Comparison of ENCODE assay signal across 8 cellular contexts in the genomic region with DNA sequence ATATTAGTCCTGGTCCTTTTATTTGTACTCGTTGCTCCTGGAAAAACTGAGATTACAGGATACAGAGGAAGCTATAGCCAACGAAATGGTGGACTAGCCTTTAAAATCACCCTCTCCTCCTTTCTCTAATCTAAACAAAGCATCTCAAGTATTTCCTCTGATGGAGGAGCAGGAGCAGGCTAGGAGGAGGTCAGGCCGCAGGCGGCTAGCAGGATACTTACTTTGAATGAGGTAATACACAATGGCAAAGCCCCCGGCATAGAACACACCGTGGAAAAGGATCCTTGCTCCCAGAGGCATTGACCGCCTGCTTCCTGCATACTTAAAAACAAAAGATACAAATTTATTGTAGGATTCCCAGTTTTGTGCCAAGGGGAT.
DNase-seq lines count a peak whose midpoint lies in the region; ATAC-seq and TF ChIP-seq lines count a peak whose summit lies in the region.

No MANE protein-coding gene starts in this region.

- H3K27me3 ChIP-seq in CD4-positive, alpha-beta T cell (ENCODE audit: control insufficient read depth, insufficient read depth, low read length) = no peaks in the 10 kb centered on the region

- peak overlapping the region; percentile 96 for H3K27ac ChIP-seq in CD4-positive, alpha-beta T cell (ENCODE audit: low read depth, low read length)

- peaks cover 38% of the 10 kb centered on the region for H3K36me3 Mint-ChIP-seq in CD4-positive, alpha-beta T cell (ENCODE audit: low read depth)
- peaks cover 60% of the 10 kb centered on the region for H3K36me3 Mint-ChIP-seq in nephron (ENCODE audit: low read depth)

- peak overlapping the region; percentile 87 for H3K27ac Mint-ChIP-seq in CD4-positive, alpha-beta T cell
- peak overlapping the region; percentile 91 to 98 (median 98) for H3K27ac Mint-ChIP-seq in nephron

- intact Hi-C loops in CD4-positive, alpha-beta T cell (cut with DNase I, micrococcal nuclease) = loop anchor here (2.0 to 5.0 kb wide), 2 partner anchors 17 to 35 kb away; no protein-coding TSS in a partner anchor

- ATAC-seq in CD4-positive, alpha-beta T cell (ENCODE audit: poor library complexity) = no peak

- no peak for DNase-seq in CD4-positive, alpha-beta T cell
- DNase-seq in NCI-H226 (peak; percentile 96), ecto neural progenitor cell (ENCODE audit: low spot score) (peak; percentile 52), Ammon's horn (ENCODE audit: low spot score) (no peak), T-helper 9 cell (no peak), GM13976 (ENCODE audit: low spot score) (no peak), HT-29 (ENCODE audit: low spot score) (no peak)

- in situ Hi-C loops in GM13976 (cut with MboI; ENCODE audit: low sequenced_read_pairs, unreplicated experiment) = no loop called here

- peaks cover 97% of the 10 kb centered on the region for H3K4me1 Mint-ChIP-seq in CD4-positive, alpha-beta T cell (ENCODE audit: low read depth)
- peaks cover 58% of the 10 kb centered on the region for H3K4me1 Mint-ChIP-seq in nephron

- TF ChIP-seq CTCF in CD4-positive, alpha-beta T cell (IDR thresholded peaks at IDR 0.05) = no peak
- TF ChIP-seq CTCF in nephron (IDR thresholded peaks at IDR 0.05; ENCODE audit: unreplicated experiment in 3 of 3) (no peak), GM13976 (IDR thresholded peaks at IDR 0.05; ENCODE audit: borderline replicate concordance, control extremely low read depth, extremely low read depth, insufficient read depth, missing control alignments) (no peak)

- H3K27me3 Mint-ChIP-seq in CD4-positive, alpha-beta T cell = no peaks in the 10 kb centered on the region
- no peaks in the 10 kb centered on the region for H3K27me3 Mint-ChIP-seq in nephron (ENCODE audit: low read depth)

- CTCF ChIA-PET in CD4-positive, alpha-beta T cell (lab: Charles Lee) = interaction anchor here (1.0 to 12.7 kb wide), 4 partner anchors 8 to 63 kb away, joined by 4 to 167 read pairs (median 34); partner anchors contain the start of gene STK17A

- peak overlapping the region; percentile 76 for H3K4me3 Mint-ChIP-seq in CD4-positive, alpha-beta T cell
- peak overlapping the region in 1 of 3 experiments; percentile 23 for H3K4me3 Mint-ChIP-seq in nephron

- H3K9me3 ChIP-seq in CD4-positive, alpha-beta T cell (ENCODE audit: control insufficient read depth, low read length) = no peaks in the 10 kb centered on the region

- no peaks in the 10 kb centered on the region for H3K9me3 Mint-ChIP-seq in CD4-positive, alpha-beta T cell
- H3K9me3 Mint-ChIP-seq in nephron = no peaks in the 10 kb centered on the region

- POLR2A ChIA-PET in CD4-positive, alpha-beta T cell (lab: Charles Lee) = interaction anchor here (0.6 to 11.1 kb wide), 11 partner anchors 8 to 420 kb away, joined by 3 to 300 read pairs (median 45); partner anchors contain the start of gene STK17A

Comparison
In these comparisons a context has a peak if more than half of its experiments do, and no peak if none do; other contexts are left out.
1. DNase-seq: peak in NCI-H226 (single experiment) and ecto neural progenitor cell (single experiment); none in CD4-positive, alpha-beta T cell (0 of 10), Ammon's horn (single experiment), T-helper 9 cell (single experiment), GM13976 (single experiment) and HT-29 (single experiment).